In the genomic region with DNA sequence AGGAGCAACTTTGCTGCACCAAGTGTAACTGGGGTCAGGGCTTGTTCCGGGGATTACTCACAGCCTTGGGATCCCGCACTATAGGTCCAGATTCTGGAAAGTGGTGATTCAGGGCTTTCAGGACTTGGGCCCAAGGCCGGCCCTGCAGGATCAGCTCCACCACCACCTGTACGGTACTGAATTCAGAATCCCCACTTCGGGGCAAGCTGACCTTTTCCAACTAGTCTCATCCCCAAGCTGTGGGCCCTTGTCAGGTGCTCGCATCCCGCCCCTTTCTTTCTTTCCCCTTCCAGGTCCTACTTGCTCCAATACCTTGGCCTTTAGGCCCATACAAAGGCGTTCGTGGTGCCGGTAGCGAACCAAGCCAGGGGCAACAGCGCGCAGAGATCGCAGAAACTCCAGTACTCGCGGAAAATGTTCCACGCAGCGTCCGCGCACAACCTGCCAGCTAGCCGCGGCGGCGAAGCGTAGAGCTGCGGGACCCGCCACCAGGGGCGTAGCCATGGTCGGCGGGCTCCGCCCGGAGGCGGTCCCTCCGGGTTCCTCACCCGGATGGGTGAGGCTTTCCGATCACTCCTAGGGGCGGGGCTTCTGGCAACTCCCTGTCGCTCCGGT, we compare ENCODE assay signal across 8 cellular contexts.
DNase-seq lines count a peak whose midpoint lies in the region; ATAC-seq lines count a peak whose summit lies in the region.

No MANE protein-coding gene starts in this region.

- peaks cover 46% of the 10 kb centered on the region for H4K20me1 ChIP-seq in BLaER1

- H3K4me2 ChIP-seq in BLaER1 = peak overlapping the region; percentile 99

- H3K4me1 ChIP-seq in BLaER1 = peaks cover 51% of the 10 kb centered on the region

- H3K27me3 ChIP-seq in BLaER1 = no peaks in the 10 kb centered on the region

- peak overlapping the region; percentile 97 for H3K27ac ChIP-seq in BLaER1

- peaks cover 43% of the 10 kb centered on the region for H3K36me3 ChIP-seq in BLaER1

- DNase-seq in NCI-H526 (lab: John Stamatoyannopoulos, UW) (peak; percentile 91 to 97), medulla oblongata (ENCODE audit: extremely low spot score) (peak; percentile 96)
- DNase-seq in activated CD4-positive, alpha-beta T cell treated with anti-CD3 and anti-CD28 coated beads, Interleukin-2, amount 50 U/mL, for 1 hour = peak; percentile 94
- DNase-seq in effector CD4-positive, alpha-beta T cell = peak; percentile 92
- DNase-seq in stimulated activated CD8-positive, alpha-beta memory T cell treated with anti-CD3 and anti-CD28 coated beads, Interleukin-12 subunit alpha, Interleukin-12 subunit beta, amount 100 ng/mL, for 24 hours (ENCODE audit: extremely low read depth) = peak; percentile 90

- ATAC-seq in GM19035 (IDR thresholded peaks at IDR 0.05; ENCODE audit: unreplicated experiment) = peak; percentile 76
- ATAC-seq in HG03280 (IDR thresholded peaks at IDR 0.05; ENCODE audit: unreplicated experiment) = peak; percentile 83

- peak overlapping the region; percentile 92 for H3K9ac ChIP-seq in BLaER1

- no peaks in the 10 kb centered on the region for H3K9me3 ChIP-seq in BLaER1

- H3K4me3 ChIP-seq in BLaER1 = peak overlapping the region; percentile 82

Comparison
In these comparisons a context has a peak if more than half of its experiments do, and no peak if none do; other contexts are left out.
1. Peak in every context shown above with its lines: DNase-seq, ATAC-seq, H3K4me3 ChIP-seq and H3K27ac ChIP-seq.